11 cellular contexts compared by ENCODE assay signal in genomic region chr11:116170526-116171120, GRCh38.
A peak's percentile ranks its signal among the peaks of the same experiment; 100 is the strongest.
DNase-seq lines count a peak whose midpoint lies in the region; ATAC-seq and TF ChIP-seq lines count a peak whose summit lies in the region.
"Had no signal": no experiment of that assay in that cellular context is flagged by ENCODE, and none has a peak within 500 bp of the region (broad histone marks: within the 10 kb centered on the region; RNA-seq: fewer than 3 reads in every experiment).

No MANE protein-coding gene starts in this region.

- H3K9ac ChIP-seq in OCI-LY3 (ENCODE audit: low read length) (no peak overlapping the region), Karpas-422 (ENCODE audit: low read length) (no peak overlapping the region)

- H3K27ac ChIP-seq in OCI-LY3 (ENCODE audit: low read length) (no peak overlapping the region), Karpas-422 (ENCODE audit: low read length) (no peak overlapping the region)
- H3K27ac ChIP-seq: thoracic aorta had no signal

- H3K9me3 ChIP-seq in OCI-LY3 (ENCODE audit: insufficient read depth, low read length) (no peaks in the 10 kb centered on the region), Karpas-422 (ENCODE audit: low read length) (no peaks in the 10 kb centered on the region)
- H3K9me3 ChIP-seq: thoracic aorta had no signal

- H2AFZ ChIP-seq in OCI-LY3 (ENCODE audit: low read depth, low read length) (no peak overlapping the region), Karpas-422 (ENCODE audit: low read length) (no peak overlapping the region)

- H3K27me3 ChIP-seq in OCI-LY3 (ENCODE audit: low read depth, low read length) = peaks cover 5% of the 10 kb centered on the region; the same call in 1 of the 2 replicates
- no peaks in the 10 kb centered on the region for H3K27me3 ChIP-seq in Karpas-422 (ENCODE audit: low read length)

- no peaks in the 10 kb centered on the region for H3K4me1 ChIP-seq in OCI-LY3 (ENCODE audit: low read length)
- H3K4me1 ChIP-seq in Karpas-422 (ENCODE audit: low read length) = no peaks in the 10 kb centered on the region

- no peaks in the 10 kb centered on the region for H4K20me1 ChIP-seq in OCI-LY3 (ENCODE audit: insufficient read depth, low read length)
- H4K20me1 ChIP-seq in Karpas-422 (ENCODE audit: insufficient read depth, low read depth, low read length) = no peaks in the 10 kb centered on the region

- no peaks in the 10 kb centered on the region for H3K79me2 ChIP-seq in OCI-LY3 (ENCODE audit: low read length)
- no peaks in the 10 kb centered on the region for H3K79me2 ChIP-seq in Karpas-422 (ENCODE audit: low read length)

- H3K36me3 ChIP-seq in OCI-LY3 (replicated peaks; ENCODE audit: low read depth, low read length) (no peaks in the 10 kb centered on the region), Karpas-422 (ENCODE audit: insufficient read depth, low read length) (no peaks in the 10 kb centered on the region)
- H3K36me3 ChIP-seq: thoracic aorta had no signal

- H3K36me3 Mint-ChIP-seq in CD14-positive monocyte = no peaks in the 10 kb centered on the region
- H3K36me3 Mint-ChIP-seq: memory B cell had no signal

- intact Hi-C loops in CD14-positive monocyte (cut with micrococcal nuclease) = no loop called here

- H3K4me2 ChIP-seq in OCI-LY3 (ENCODE audit: low read length) = no peak overlapping the region
- no peak overlapping the region for H3K4me2 ChIP-seq in Karpas-422 (ENCODE audit: low read depth, low read length, poor library complexity, severe bottlenecking)

- H3K4me3 ChIP-seq in GM12865 (ENCODE audit: low read depth, low read length) = no peak overlapping the region
- H3K4me3 ChIP-seq in OCI-LY3 (ENCODE audit: low read length) = no peak overlapping the region
- H3K4me3 ChIP-seq in Karpas-422 (ENCODE audit: low read length) = no peak overlapping the region
- H3K4me3 ChIP-seq: thoracic aorta had no signal

- no peaks in the 10 kb centered on the region for H3K9me2 ChIP-seq in Karpas-422 (replicated peaks; ENCODE audit: insufficient read depth, low read length)

- no peak overlapping the region for H3K27ac Mint-ChIP-seq in CD14-positive monocyte
- H3K27ac Mint-ChIP-seq: memory B cell had no signal

- H3K9me3 Mint-ChIP-seq in CD14-positive monocyte = peaks cover 0 to 4% (median 0%) of the 10 kb centered on the region in 7 donors
- H3K9me3 Mint-ChIP-seq: memory B cell had no signal

- TF ChIP-seq CTCF in GM12865 (IDR thresholded peaks at IDR 0.05; ENCODE audit: insufficient read depth, low read depth, low read length, missing control alignments) (peak; percentile 37), OCI-LY3 (IDR thresholded peaks at IDR 0.05; ENCODE audit: low read depth, low read length) (peak; percentile 56), CD14-positive monocyte (IDR thresholded peaks at IDR 0.05) (no peak)

- no peak overlapping the region for H3K4me3 Mint-ChIP-seq in CD14-positive monocyte
- H3K4me3 Mint-ChIP-seq: memory B cell had no signal

- no peaks in the 10 kb centered on the region for H3K4me1 Mint-ChIP-seq in CD14-positive monocyte

- ATAC-seq in HG03095 (IDR thresholded peaks at IDR 0.05; ENCODE audit: unreplicated experiment) = no peak

- peaks cover 10 to 14% (median 14%) of the 10 kb centered on the region in 3 donors for H3K27me3 Mint-ChIP-seq in CD14-positive monocyte (ENCODE audit: low read depth in 3 of 3)

- peak; percentile 29 for DNase-seq in COR-L47 (lab: John Stamatoyannopoulos, UW)
- DNase-seq in GM12865 (ENCODE audit: low read depth) = peak; percentile 12
- DNase-seq in islet precursor cell = peak; percentile 54
- DNase-seq in COLO829 (ENCODE audit: low spot score) = no peak
- DNase-seq in Karpas-422 = no peak
- no peak for DNase-seq in CD14-positive monocyte (ENCODE audit: low spot score)
- DNase-seq: activated CD4-positive, CD25-positive, alpha-beta regulatory T cell treated with anti-CD3 and anti-CD28 coated beads, Interleukin-2, amount 50 U/mL, for 72 hours had no signal

Comparison
In these comparisons a context has a peak if more than half of its experiments do, and no peak if none do; other contexts are left out.
1. DNase-seq: peak in COR-L47 (single experiment), GM12865 (single experiment) and islet precursor cell (single experiment); none in COLO829 (single experiment), Karpas-422 (single experiment) and CD14-positive monocyte (single experiment).